Comparison of ENCODE assay signal across 31 cellular contexts in genomic region chr12:29200586-29200985, GRCh38. TPM values are rescaled to one million over a fixed set of nuclear protein-coding genes. Genes with fewer than 3 reads are reported as not detected.
A peak's percentile ranks its signal among the peaks of the same experiment; 100 is the strongest.
DNase-seq lines count a peak whose midpoint lies in the region; ATAC-seq, FAIRE-seq and TF ChIP-seq lines count a peak whose summit lies in the region.
"Had no signal": no experiment of that assay in that cellular context is flagged by ENCODE, and none has a peak within 500 bp of the region (broad histone marks: within the 10 kb centered on the region; RNA-seq: fewer than 3 reads in every experiment).

No MANE protein-coding gene starts in this region.

- H3K36me3 Mint-ChIP-seq in neural progenitor cell: no peaks in the 10 kb centered on the region
- H3K36me3 Mint-ChIP-seq: naive thymus-derived CD8-positive, alpha-beta T cell had no signal

- DNase-seq in NCI-H1092 treated with DMSO at 0.1 percent for 48 hours (lab: John Stamatoyannopoulos, UW) (peak; percentile 17), NCI-H1092 (lab: John Stamatoyannopoulos, UW) (no peak), NCI-H1417 (lab: John Stamatoyannopoulos, UW) (peak; percentile 12 to 93 (median 64)), NCI-H748 treated with DMSO at 0.1 percent for 48 hours (lab: John Stamatoyannopoulos, UW) (peak; percentile 56), neural progenitor cell (ENCODE audit: low spot score) (peak; percentile 56), H54 (ENCODE audit: insufficient read length, low spot score) (no peak), HK-2 (ENCODE audit: unreplicated experiment) (no peak)
- DNase-seq: activated CD4-positive, alpha-beta memory T cell treated with anti-CD3 and anti-CD28 coated beads, Interleukin-2, amount 10 ng/mL, durations not matched to agents 7 days and 5 days; activated CD4-positive, alpha-beta T cell treated with anti-CD3 and anti-CD28 coated beads for 1 hour; activated CD8-positive, alpha-beta memory T cell treated with anti-CD3 and anti-CD28 coated beads, Interleukin-2, amount 50 U/mL, for 48 hours; aorta; colonic mucosa; effector CD8-positive, alpha-beta T cell; GOT3; midbrain; naive thymus-derived CD8-positive, alpha-beta T cell; NCI-H187; NCI-H526; PC-9; T-helper 17 cell; uterus had no signal

- peaks cover 4% of the 10 kb centered on the region for H3K4me1 Mint-ChIP-seq in neural progenitor cell
- H3K4me1 Mint-ChIP-seq: activated CD4-positive, alpha-beta memory T cell treated with anti-CD3 and anti-CD28 coated beads, Interleukin-2, amount 10 ng/mL, durations not matched to agents 7 days and 5 days; activated T-helper 17 cell treated with anti-CD3 and anti-CD28 coated beads, Interleukin-2, amount 50 U/mL, for 72 hours; naive thymus-derived CD8-positive, alpha-beta T cell; T-helper 17 cell had no signal

- no peaks in the 10 kb centered on the region for H3K9me3 Mint-ChIP-seq in neural progenitor cell
- H3K9me3 Mint-ChIP-seq: activated T-helper 17 cell treated with anti-CD3 and anti-CD28 coated beads, Interleukin-2, amount 50 U/mL, for 72 hours had no signal

- no peak overlapping the region for H3K27ac ChIP-seq in neural progenitor cell
- H3K27ac ChIP-seq: colonic mucosa, epithelial cell of prostate, PC-9, thoracic aorta, uterus had no signal

- H3K79me2 ChIP-seq in neural progenitor cell (ENCODE audit: low read depth): no peaks in the 10 kb centered on the region

- no peak overlapping the region for H3K9ac ChIP-seq in neural progenitor cell

- H3K36me3 ChIP-seq in neural progenitor cell: no peaks in the 10 kb centered on the region
- H3K36me3 ChIP-seq: colonic mucosa, thoracic aorta, uterus had no signal

- peaks cover 9% of the 10 kb centered on the region for H3K4me1 ChIP-seq in neural progenitor cell
- H3K4me1 ChIP-seq: uterus had no signal

- no peak for TF ChIP-seq POLR2A in H54 (IDR thresholded peaks at IDR 0.05; ENCODE audit: low read depth, low read length)

- no peak overlapping the region for H3K4me3 ChIP-seq in neural progenitor cell
- H3K4me3 ChIP-seq: colonic mucosa, PC-9, thoracic aorta, uterus had no signal

- H3K27ac Mint-ChIP-seq in neural progenitor cell: no peak overlapping the region
- H3K27ac Mint-ChIP-seq: activated CD4-positive, alpha-beta memory T cell treated with anti-CD3 and anti-CD28 coated beads, Interleukin-2, amount 10 ng/mL, durations not matched to agents 7 days and 5 days; activated naive CD4-positive, alpha-beta T cell treated with anti-CD3 and anti-CD28 coated beads, Interleukin-2, amount 50 U/mL, for 72 hours; activated T-helper 17 cell treated with anti-CD3 and anti-CD28 coated beads, Interleukin-2, amount 50 U/mL, for 72 hours; naive thymus-derived CD8-positive, alpha-beta T cell; stimulated activated naive CD8-positive, alpha-beta T cell treated with anti-CD3 and anti-CD28 coated beads, Interleukin-15, Interleukin-2, amounts not matched to agents 100 ng/mL and 50 ng/mL, for 24 hours; T-helper 17 cell had no signal

- no peak for FAIRE-seq in H54 (lab: Jason Lieb, UNC)
- FAIRE-seq: D721Med, islet of Langerhans had no signal

- H3K27me3 ChIP-seq in neural progenitor cell: no peaks in the 10 kb centered on the region
- H3K27me3 ChIP-seq: colonic mucosa, uterus had no signal

- H2AFZ ChIP-seq in neural progenitor cell (replicated peaks): no peak overlapping the region
- H2AFZ ChIP-seq: PC-9 had no signal

- H3F3A ChIP-seq in neural progenitor cell (ENCODE audit: low read depth): no peaks in the 10 kb centered on the region

- peak overlapping the region; percentile 20 for H3K4me2 ChIP-seq in neural progenitor cell
- H3K4me2 ChIP-seq: PC-9 had no signal

- no peak overlapping the region for H3K4me3 Mint-ChIP-seq in neural progenitor cell
- H3K4me3 Mint-ChIP-seq: activated CD4-positive, alpha-beta memory T cell treated with anti-CD3 and anti-CD28 coated beads, Interleukin-2, amount 10 ng/mL, durations not matched to agents 7 days and 5 days; activated T-helper 17 cell treated with anti-CD3 and anti-CD28 coated beads, Interleukin-2, amount 50 U/mL, for 72 hours; naive thymus-derived CD8-positive, alpha-beta T cell; stimulated activated naive CD8-positive, alpha-beta T cell treated with anti-CD3 and anti-CD28 coated beads, Interleukin-15, Interleukin-2, amounts not matched to agents 100 ng/mL and 50 ng/mL, for 24 hours; T-helper 17 cell had no signal

- no peaks in the 10 kb centered on the region for H4K20me1 ChIP-seq in neural progenitor cell (ENCODE audit: low read depth)

- TF ChIP-seq CTCF in neural progenitor cell (IDR thresholded peaks at IDR 0.05): no peak

- H3K9me3 ChIP-seq in neural progenitor cell (ENCODE audit: low read depth): no peaks in the 10 kb centered on the region
- H3K9me3 ChIP-seq: colonic mucosa, thoracic aorta, uterus had no signal

- no peaks in the 10 kb centered on the region for H3K27me3 Mint-ChIP-seq in neural progenitor cell (ENCODE audit: insufficient read depth, low read depth)
- H3K27me3 Mint-ChIP-seq: activated CD4-positive, alpha-beta memory T cell treated with anti-CD3 and anti-CD28 coated beads, Interleukin-2, amount 10 ng/mL, durations not matched to agents 7 days and 5 days; activated T-helper 17 cell treated with anti-CD3 and anti-CD28 coated beads, Interleukin-2, amount 50 U/mL, for 72 hours; stimulated activated naive CD8-positive, alpha-beta T cell treated with anti-CD3 and anti-CD28 coated beads, Interleukin-15, Interleukin-2, amounts not matched to agents 100 ng/mL and 50 ng/mL, for 24 hours; T-helper 17 cell had no signal

- ATAC-seq in HG03354 (IDR thresholded peaks at IDR 0.05; ENCODE audit: poor library complexity, severe bottlenecking, unreplicated experiment): no peak
- ATAC-seq: activated naive CD4-positive, alpha-beta T cell treated with anti-CD3 and anti-CD28 coated beads, Interleukin-2, amount 50 U/mL, for 72 hours; activated T-helper 17 cell treated with anti-CD3 and anti-CD28 coated beads, Interleukin-2, amount 50 U/mL, for 72 hours; naive thymus-derived CD8-positive, alpha-beta T cell; Right ventricle myocardium inferior; SK-N-SH treated with all-trans-retinoic acid at 6 μM for 48 hours; T-helper 17 cell had no signal

RNA-seq across cellular contexts. Expression of gene FAR2, which starts 51.5 kb away (rescaled TPM):
- total RNA-seq in neural progenitor cell (ENCODE audit: low replicate concordance): 13.3 and 19.5 TPM in 2 replicates

Comparison
In these comparisons a context has a peak if more than half of its experiments do, and no peak if none do; other contexts are left out.
1. DNase-seq: peak in NCI-H1092 treated with DMSO at 0.1 percent for 48 hours (single experiment), NCI-H1417 (3 of 3), NCI-H748 treated with DMSO at 0.1 percent for 48 hours (single experiment) and neural progenitor cell (single experiment); none in NCI-H1092 (single experiment), H54 (single experiment) and HK-2 (single experiment).